Comparison of ENCODE assay signal across 11 cellular contexts in genomic region chr18:76274470-76275289, GRCh38.
DNase-seq lines count a peak whose midpoint lies in the region; ATAC-seq, FAIRE-seq and TF ChIP-seq lines count a peak whose summit lies in the region.
"Had no signal": no experiment of that assay in that cellular context is flagged by ENCODE, and none has a peak within 500 bp of the region (broad histone marks: within the 10 kb centered on the region; RNA-seq: fewer than 3 reads in every experiment).

No MANE protein-coding gene starts in this region.

- H3K36me3 ChIP-seq in endodermal cell (ENCODE audit: control insufficient read depth, insufficient read depth, low read length) (no peaks in the 10 kb centered on the region), small intestine (ENCODE audit: control insufficient read depth in 2 of 2, insufficient read depth in 2 of 2, low read length in 2 of 2) (no peaks in the 10 kb centered on the region)
- H3K36me3 ChIP-seq: BLaER1 treated with 17β-estradiol and CSF1 and Interleukin-3, amounts not matched to agents 10 nM and 100 nM; vagina had no signal

- H3K36me3 Mint-ChIP-seq in endodermal cell (ENCODE audit: low read depth): peaks cover 3% of the 10 kb centered on the region

- H3K4me3 Mint-ChIP-seq in endodermal cell: no peak overlapping the region

- H3K27me3 ChIP-seq in endodermal cell (ENCODE audit: control insufficient read depth, insufficient read depth, low read length, poor library complexity, severe bottlenecking): no peaks in the 10 kb centered on the region
- no peaks in the 10 kb centered on the region for H3K27me3 ChIP-seq in small intestine (ENCODE audit: control insufficient read depth in 2 of 2, insufficient read depth in 2 of 2, low read length in 2 of 2)
- H3K27me3 ChIP-seq: BLaER1 treated with 17β-estradiol and CSF1 and Interleukin-3, amounts not matched to agents 10 nM and 100 nM; vagina had no signal

- ATAC-seq in GM18517 (IDR thresholded peaks at IDR 0.05; ENCODE audit: unreplicated experiment) (no peak), GM18505 (IDR thresholded peaks at IDR 0.05; ENCODE audit: unreplicated experiment) (no peak)
- ATAC-seq: activated CD4-positive, CD25-positive, alpha-beta regulatory T cell treated with anti-CD3 and anti-CD28 coated beads, Interleukin-2, amount 50 U/mL, for 24 hours had no signal

- H3K4me1 Mint-ChIP-seq in endodermal cell: no peaks in the 10 kb centered on the region

- H3K27ac Mint-ChIP-seq in endodermal cell: no peak overlapping the region

- no peak overlapping the region for H3K9ac ChIP-seq in endodermal cell (ENCODE audit: extremely low read depth, low read length, poor library complexity, severe bottlenecking)
- H3K9ac ChIP-seq: BLaER1 treated with 17β-estradiol and CSF1 and Interleukin-3, amounts not matched to agents 10 nM and 100 nM had no signal

- 54 to 59% methylated on average over 12 to 19 of the region's 19 CpGs for WGBS in endodermal cell (ENCODE audit: insufficient coverage in 1 of 2, insufficient read length in 1 of 2), 2 experiments
- 37 to 46% (median 38%) methylated on average over 19 of the region's 19 CpGs for WGBS in small intestine, 3 donors

- no peak overlapping the region for H3K27ac ChIP-seq in endodermal cell (ENCODE audit: low read depth, low read length)
- no peak overlapping the region for H3K27ac ChIP-seq in small intestine (ENCODE audit: low read depth in 1 of 2, low read length in 1 of 2)
- H3K27ac ChIP-seq: BLaER1 treated with 17β-estradiol and CSF1 and Interleukin-3, amounts not matched to agents 10 nM and 100 nM; vagina had no signal

- peak; percentile 57 for DNase-seq in NCI-H345 (lab: John Stamatoyannopoulos, UW)
- no peak for DNase-seq in NCI-H345 treated with DMSO at 0.1 percent for 48 hours (lab: John Stamatoyannopoulos, UW; ENCODE audit: unreplicated experiment)
- DNase-seq in NCI-H1092 treated with DMSO at 0.1 percent for 48 hours (lab: John Stamatoyannopoulos, UW): peak; percentile 72
- DNase-seq in endodermal cell: peak; percentile 87
- DNase-seq in small intestine: peak; percentile 28
- DNase-seq in HCEC 1CT: no peak

- TF ChIP-seq POLR2A in GM18505 (IDR thresholded peaks at IDR 0.05; ENCODE audit: borderline replicate concordance, extremely low read depth, insufficient read depth, insufficient read length): no peak

- H3K9me3 Mint-ChIP-seq in endodermal cell: no peaks in the 10 kb centered on the region

- peak; percentile 75 for TF ChIP-seq CTCF in endodermal cell (conservative IDR thresholded peaks at IDR 0.05)

- H3K27me3 Mint-ChIP-seq in endodermal cell (ENCODE audit: insufficient read depth): peaks cover 6% of the 10 kb centered on the region

- H3K9me3 ChIP-seq in endodermal cell (ENCODE audit: control insufficient read depth, low read length) (no peaks in the 10 kb centered on the region), small intestine (ENCODE audit: control insufficient read depth, low read depth) (no peaks in the 10 kb centered on the region)
- H3K9me3 ChIP-seq: BLaER1 treated with 17β-estradiol and CSF1 and Interleukin-3, amounts not matched to agents 10 nM and 100 nM; vagina had no signal

- H3K4me1 ChIP-seq in endodermal cell (ENCODE audit: control insufficient read depth, insufficient read depth, low read length) (no peaks in the 10 kb centered on the region), small intestine (ENCODE audit: control insufficient read depth in 2 of 2, insufficient read depth in 1 of 2, low read depth in 1 of 2, low read length in 1 of 2) (no peaks in the 10 kb centered on the region)
- H3K4me1 ChIP-seq: vagina had no signal

- FAIRE-seq in small intestine (lab: Jason Lieb, UNC): no peak

- H3K4me3 ChIP-seq in endodermal cell (ENCODE audit: low read length): no peak overlapping the region
- H3K4me3 ChIP-seq in small intestine (ENCODE audit: low read depth in 1 of 2, low read length in 2 of 2): no peak overlapping the region
- H3K4me3 ChIP-seq: BLaER1 treated with 17β-estradiol and CSF1 and Interleukin-3, amounts not matched to agents 10 nM and 100 nM; vagina had no signal

Comparison
In these comparisons a context has a peak if more than half of its experiments do, and no peak if none do; other contexts are left out.
1. DNase-seq: peak in NCI-H345 (single experiment), NCI-H1092 treated with DMSO at 0.1 percent for 48 hours (single experiment), endodermal cell (single experiment) and small intestine (single experiment); none in NCI-H345 treated with DMSO at 0.1 percent for 48 hours (single experiment) and HCEC 1CT (single experiment).